In the genomic region with DNA sequence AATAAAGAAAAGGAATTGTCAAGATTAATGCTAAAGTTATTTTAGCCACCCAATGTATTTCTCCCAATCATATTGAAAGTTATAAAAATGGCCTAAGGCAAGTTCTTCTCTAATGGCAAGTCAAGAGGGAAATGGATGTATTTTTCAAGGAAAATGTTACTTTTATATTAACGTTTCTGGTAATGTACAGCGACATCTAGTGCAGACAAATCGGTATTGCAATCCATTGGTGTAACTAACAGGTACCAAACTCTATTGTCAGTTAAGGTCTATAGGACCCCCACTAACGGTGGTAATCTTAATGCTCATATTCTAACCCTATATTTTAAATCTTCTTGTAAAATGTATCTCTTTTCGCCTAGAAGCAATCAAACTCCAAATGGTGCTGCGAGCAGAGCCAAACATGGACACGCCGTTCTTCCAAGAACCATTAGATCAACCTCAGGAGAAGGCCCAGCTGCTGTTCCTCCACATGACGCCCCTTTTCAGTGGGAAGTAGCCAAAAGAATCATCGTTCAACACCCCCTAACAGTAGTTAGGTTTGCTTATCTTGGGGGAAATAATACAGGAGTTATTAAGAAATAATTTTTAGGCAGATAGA, we compare ENCODE assay signal across 8 cellular contexts.
DNase-seq lines count a peak whose midpoint lies in the region; ATAC-seq and TF ChIP-seq lines count a peak whose summit lies in the region.

No MANE protein-coding gene starts in this region.

- H3K9me3 ChIP-seq in suprapubic skin: no peaks in the 10 kb centered on the region

- H3K27ac Mint-ChIP-seq in HFFc6: no peak overlapping the region

- H3K4me1 Mint-ChIP-seq in HFFc6 (ENCODE audit: low read depth): peaks cover 12% of the 10 kb centered on the region

- H3K27me3 Mint-ChIP-seq in HFFc6 (ENCODE audit: insufficient read depth): peaks cover 7% of the 10 kb centered on the region

- no peak overlapping the region for H3K4me3 ChIP-seq in suprapubic skin

- TF ChIP-seq POLR2A in suprapubic skin (IDR thresholded peaks at IDR 0.05): no peak

- no peaks in the 10 kb centered on the region for H3K36me3 Mint-ChIP-seq in HFFc6 (ENCODE audit: low read depth)

- intact Hi-C loops in left colon (cut with DNase I, micrococcal nuclease): no loop called here

- TF ChIP-seq CTCF in HFFc6 (IDR thresholded peaks at IDR 0.05): peak; percentile 88
- TF ChIP-seq CTCF in suprapubic skin (IDR thresholded peaks at IDR 0.05): peak; percentile 21 to 61

- H3K27ac ChIP-seq in suprapubic skin: no peak overlapping the region

- DNase-seq in NCI-H2029 treated with DMSO at 0.1 percent for 48 hours (lab: John Stamatoyannopoulos, UW) (peak; percentile 12), NCI-H2029 (lab: John Stamatoyannopoulos, UW) (no peak), HFFc6 (peak; percentile 26), SK-N-DZ (ENCODE audit: low spot score) (peak; percentile 43), fibroblast of the conjunctiva (ENCODE audit: low read depth) (peak; percentile 18), suprapubic skin (ENCODE audit: low spot score in 2 of 2) (no peak), left colon (no peak)

- no peaks in the 10 kb centered on the region for H3K36me3 ChIP-seq in suprapubic skin

- H3K4me1 ChIP-seq in suprapubic skin: no peaks in the 10 kb centered on the region

- ATAC-seq in left colon (no peak), HG02885 (IDR thresholded peaks at IDR 0.05; ENCODE audit: poor library complexity, unreplicated experiment) (no peak)

- H3K4me3 Mint-ChIP-seq in HFFc6: no peak overlapping the region

- H3K9me3 Mint-ChIP-seq in HFFc6: no peaks in the 10 kb centered on the region

- peaks cover 4% of the 10 kb centered on the region for H3K27me3 ChIP-seq in suprapubic skin

- 35% methylated on average over 10 of the region's 10 CpGs for WGBS in suprapubic skin

- no peak for TF ChIP-seq EP300 in suprapubic skin (IDR thresholded peaks at IDR 0.05)

Comparison
In these comparisons a context has a peak if more than half of its experiments do, and no peak if none do; other contexts are left out.
1. DNase-seq: peak in NCI-H2029 treated with DMSO at 0.1 percent for 48 hours (single experiment), HFFc6 (single experiment), SK-N-DZ (single experiment) and fibroblast of the conjunctiva (single experiment); none in NCI-H2029 (single experiment), suprapubic skin (0 of 2) and left colon (0 of 2).